Comparison of ENCODE assay signal across 9 cellular contexts in the genomic region with DNA sequence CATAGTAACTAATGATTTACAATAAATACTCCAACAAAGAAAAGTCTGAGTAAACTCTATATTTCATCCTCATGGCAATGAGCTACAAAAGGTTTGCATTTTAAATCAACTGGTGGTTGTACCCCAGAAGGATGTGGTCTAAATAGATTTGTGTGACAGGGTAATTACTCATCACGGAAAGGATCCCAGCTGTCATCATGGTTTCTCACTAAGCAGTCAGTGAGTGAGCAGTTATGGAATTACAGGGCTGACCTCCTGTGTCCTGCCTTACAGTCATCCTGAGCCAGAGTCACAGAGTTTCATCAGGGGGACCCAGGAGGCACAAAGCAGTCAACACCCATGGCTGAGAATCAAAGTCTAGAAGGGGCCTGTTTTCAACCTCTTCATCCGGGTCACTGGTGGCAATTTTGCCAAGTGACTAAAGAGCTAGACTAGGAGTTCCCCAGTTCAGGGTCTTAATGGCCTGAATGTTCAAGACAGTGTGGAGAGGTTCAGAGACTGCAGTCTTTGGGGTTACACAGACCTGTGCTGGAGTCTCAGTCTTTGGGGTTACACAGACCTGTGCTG.
DNase-seq lines count a peak whose midpoint lies in the region; ATAC-seq and TF ChIP-seq lines count a peak whose summit lies in the region.
"Had no signal": no experiment of that assay in that cellular context is flagged by ENCODE, and none has a peak within 500 bp of the region (broad histone marks: within the 10 kb centered on the region; RNA-seq: fewer than 3 reads in every experiment).

No MANE protein-coding gene starts in this region.

- peak; percentile 81 for ATAC-seq in GM19468 (IDR thresholded peaks at IDR 0.05; ENCODE audit: extremely low read depth, unreplicated experiment)
- peak; percentile 89 for ATAC-seq in HG03469 (IDR thresholded peaks at IDR 0.05; ENCODE audit: unreplicated experiment)
- peak in 3 of 4 donors; percentile 34 to 69 (median 61) for ATAC-seq in psoas muscle
- no peak for ATAC-seq in Right ventricle myocardium superior (ENCODE audit: poor library complexity)

- no peaks in the 10 kb centered on the region for H3K27me3 ChIP-seq in psoas muscle (ENCODE audit: insufficient read depth in 3 of 3, low read length in 2 of 3)

- DNase-seq in DMS 273 (lab: John Stamatoyannopoulos, UW; ENCODE audit: unreplicated experiment), result peak; percentile 62
- peak; percentile 55 for DNase-seq in activated T-helper 2 cell treated with anti-CD3 and anti-CD28 coated beads, Interferon-gamma antibody, Interleukin-2, Interleukin-4, amounts not matched to agents 10 μg/mL and 5 μg/mL and 100 μg/mL, durations not matched to agents 14 hours and 24 hours and 36 hours (ENCODE audit: low spot score)
- no peak for DNase-seq in psoas muscle
- DNase-seq in KG1 (lab: John Stamatoyannopoulos, UW), result no peak
- DNase-seq in Right ventricle myocardium superior, result no peak
- DNase-seq in epidermal melanocyte (ENCODE audit: insufficient read length, low spot score), result no peak

- intact Hi-C loops in activated T-helper 2 cell treated with anti-CD3 and anti-CD28 coated beads, Interferon-gamma antibody, Interleukin-2, Interleukin-4, amounts not matched to agents 10 μg/mL and 5 μg/mL and 100 μg/mL, durations not matched to agents 14 hours and 24 hours and 36 hours (cut with micrococcal nuclease), result loop anchor here (5.0 kb wide), 9 partner anchors 43 to 1098 kb away; a partner anchor contains a TSS
- intact Hi-C loops in psoas muscle (cut with DNase I) (no loop called here), Right ventricle myocardium superior (cut with DNase I) (no loop called here)

- H3K4me1 Mint-ChIP-seq in activated T-helper 2 cell treated with anti-CD3 and anti-CD28 coated beads, Interferon-gamma antibody, Interleukin-2, Interleukin-4, amounts not matched to agents 10 μg/mL and 5 μg/mL and 100 μg/mL, durations not matched to agents 14 hours and 24 hours and 36 hours (ENCODE audit: low read depth), result peaks cover 51% of the 10 kb centered on the region

- H3K36me3 Mint-ChIP-seq in activated T-helper 2 cell treated with anti-CD3 and anti-CD28 coated beads, Interferon-gamma antibody, Interleukin-2, Interleukin-4, amounts not matched to agents 10 μg/mL and 5 μg/mL and 100 μg/mL, durations not matched to agents 14 hours and 24 hours and 36 hours (ENCODE audit: low read depth), result peaks cover 22% of the 10 kb centered on the region

- H3K4me1 ChIP-seq in psoas muscle, result no peaks in the 10 kb centered on the region

- no peak overlapping the region for H3K4me3 ChIP-seq in psoas muscle

- H3K9me3 ChIP-seq in psoas muscle, result no peaks in the 10 kb centered on the region

- TF ChIP-seq CTCF in psoas muscle (IDR thresholded peaks at IDR 0.05), result no peak

- no peak overlapping the region for H3K27ac ChIP-seq in psoas muscle

- H3K36me3 ChIP-seq in psoas muscle (ENCODE audit: insufficient read depth in 1 of 2, low read depth in 1 of 2), result no peaks in the 10 kb centered on the region

- H3K27ac Mint-ChIP-seq in activated T-helper 2 cell treated with anti-CD3 and anti-CD28 coated beads, Interferon-gamma antibody, Interleukin-2, Interleukin-4, amounts not matched to agents 10 μg/mL and 5 μg/mL and 100 μg/mL, durations not matched to agents 14 hours and 24 hours and 36 hours, result peak overlapping the region; percentile 91
- H3K27ac Mint-ChIP-seq: immature natural killer cell had no signal

- WGBS in psoas muscle, 3 donors, result 23 to 54% (median 32%) methylated on average over 2 of the region's 2 CpGs

- peaks cover 17% of the 10 kb centered on the region for H3K9me3 Mint-ChIP-seq in activated T-helper 2 cell treated with anti-CD3 and anti-CD28 coated beads, Interferon-gamma antibody, Interleukin-2, Interleukin-4, amounts not matched to agents 10 μg/mL and 5 μg/mL and 100 μg/mL, durations not matched to agents 14 hours and 24 hours and 36 hours

- no peaks in the 10 kb centered on the region for H3K27me3 Mint-ChIP-seq in activated T-helper 2 cell treated with anti-CD3 and anti-CD28 coated beads, Interferon-gamma antibody, Interleukin-2, Interleukin-4, amounts not matched to agents 10 μg/mL and 5 μg/mL and 100 μg/mL, durations not matched to agents 14 hours and 24 hours and 36 hours (ENCODE audit: low read depth)

- H3K4me3 Mint-ChIP-seq in activated T-helper 2 cell treated with anti-CD3 and anti-CD28 coated beads, Interferon-gamma antibody, Interleukin-2, Interleukin-4, amounts not matched to agents 10 μg/mL and 5 μg/mL and 100 μg/mL, durations not matched to agents 14 hours and 24 hours and 36 hours (ENCODE audit: low read depth), result no peak overlapping the region

Comparison
In these comparisons a context has a peak if more than half of its experiments do, and no peak if none do; other contexts are left out.
1. DNase-seq: peak in DMS 273 (single experiment) and activated T-helper 2 cell treated with anti-CD3 and anti-CD28 coated beads, Interferon-gamma antibody, Interleukin-2, Interleukin-4, amounts not matched to agents 10 μg/mL and 5 μg/mL and 100 μg/mL, durations not matched to agents 14 hours and 24 hours and 36 hours (single experiment); none in psoas muscle (0 of 2), KG1 (single experiment), Right ventricle myocardium superior (single experiment) and epidermal melanocyte (single experiment).